1 cellular context compared by ENCODE assay signal in genomic region chr12:42039146-42039545, GRCh38.
TF ChIP-seq lines count a peak whose summit lies in the region.

No MANE protein-coding gene starts in this region.

TF ChIP-seq in IMR-90, 13 proteins besides CTCF, POLR2A, EP300 and RAD21 (continued from another document):
- TF ChIP-seq RCOR1 (IDR thresholded peaks at IDR 0.05; ENCODE audit: insufficient replicate concordance, low read length) (no peak), MAZ (IDR thresholded peaks at IDR 0.05; ENCODE audit: borderline replicate concordance, low read depth, low read length) (no peak), NFE2L2 (IDR thresholded peaks at IDR 0.05; ENCODE audit: low read depth, low read length) (no peak), SMC3 (IDR thresholded peaks at IDR 0.05; ENCODE audit: low read depth, low read length) (no peak)
